In the genomic region with DNA sequence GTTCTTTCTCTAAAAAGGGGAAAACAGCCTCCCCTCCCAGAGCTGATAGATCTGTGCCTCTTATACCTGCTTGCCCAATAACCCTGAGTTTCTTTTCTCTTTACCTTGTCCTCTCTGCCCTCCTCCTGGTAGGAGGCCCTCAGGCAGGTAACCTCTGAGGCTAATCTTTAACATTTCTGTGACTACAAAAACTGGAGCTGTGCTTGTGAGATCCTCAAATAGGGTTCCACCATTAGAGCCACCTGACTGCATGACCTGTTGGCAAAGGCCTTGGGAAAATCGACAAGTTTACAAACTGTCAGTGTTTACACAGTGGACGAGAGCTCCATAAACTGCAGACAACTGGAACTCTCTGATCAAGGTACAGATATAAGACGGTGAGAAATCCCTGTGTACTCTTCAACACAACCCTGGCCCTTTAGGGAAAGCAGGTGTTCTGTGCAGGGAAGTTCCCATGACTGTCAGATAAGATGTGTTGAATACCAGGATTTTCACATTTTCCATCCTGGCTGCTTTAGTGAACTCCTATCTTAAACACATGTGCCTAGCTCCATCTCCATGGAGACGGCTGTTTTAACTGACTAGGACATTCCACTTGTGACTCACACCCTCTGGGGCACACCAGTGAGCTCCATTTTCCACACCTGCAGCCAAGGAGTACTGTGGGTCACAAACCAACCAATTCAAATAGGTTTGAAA, we compare ENCODE assay signal across 8 cellular contexts. TPM values are rescaled to one million over a fixed set of nuclear protein-coding genes. Genes with fewer than 3 reads are reported as not detected.
DNase-seq lines count a peak whose midpoint lies in the region; ATAC-seq, FAIRE-seq and TF ChIP-seq lines count a peak whose summit lies in the region.

No MANE protein-coding gene starts in this region.

- TF ChIP-seq CTCF in GM12878 (IDR thresholded peaks at IDR 0.05 in 2 of 3, conservative IDR thresholded peaks at IDR 0.05 in 1 of 3; ENCODE audit: control insufficient read depth in 2 of 3, extremely low read depth in 1 of 3, insufficient read depth in 1 of 3, low read depth in 3 of 3, low read length in 3 of 3) (no peak), left lung (IDR thresholded peaks at IDR 0.05) (no peak), suprapubic skin (IDR thresholded peaks at IDR 0.05) (no peak)

- no peaks in the 10 kb centered on the region for H4K20me1 ChIP-seq in GM12878 (ENCODE audit: control insufficient read depth, insufficient read depth)

- WGBS in GM12878 (ENCODE audit: insufficient coverage, insufficient replicate concordance, low lambda C conversion rate, missing lambda C conversion rate), result 46% methylated on average over 4 of the region's 4 CpGs
- 32% methylated on average over 4 of the region's 4 CpGs for WGBS in suprapubic skin

- no peaks in the 10 kb centered on the region for H3K9me3 ChIP-seq in HUES48 (ENCODE audit: control insufficient read depth, insufficient read depth, low read length)
- H3K9me3 ChIP-seq in GM12878 (replicated peaks; ENCODE audit: control insufficient read depth, insufficient read depth, low read length), result no peaks in the 10 kb centered on the region
- H3K9me3 ChIP-seq in left lung, result no peaks in the 10 kb centered on the region
- H3K9me3 ChIP-seq in suprapubic skin, result no peaks in the 10 kb centered on the region

- TSS peak; percentile 32 for BruUV-seq in GM12878 (replicated peaks; lab: Mats Ljungman, UMichigan)

- TF ChIP-seq EP300 in GM12878 (IDR thresholded peaks at IDR 0.05; ENCODE audit: borderline replicate concordance in 1 of 2, control insufficient read depth in 1 of 2, low read depth in 2 of 2, low read length in 2 of 2) (no peak), suprapubic skin (IDR thresholded peaks at IDR 0.05) (no peak)

- H3K27me3 ChIP-seq in HUES48 (ENCODE audit: control insufficient read depth, insufficient read depth, low read length) (no peaks in the 10 kb centered on the region), GM12878 (replicated peaks in 1 of 2; ENCODE audit: control insufficient read depth in 2 of 2, insufficient read depth in 2 of 2, low read length in 1 of 2) (no peaks in the 10 kb centered on the region), left lung (no peaks in the 10 kb centered on the region), suprapubic skin (no peaks in the 10 kb centered on the region)

- H3K36me3 ChIP-seq in HUES48 (ENCODE audit: control insufficient read depth, insufficient read depth, low read length) (peaks cover 3% of the 10 kb centered on the region), GM12878 (ENCODE audit: control insufficient read depth in 2 of 2, insufficient read depth in 2 of 2, low read length in 1 of 2) (peaks cover 6 to 7% of the 10 kb centered on the region in 2 experiments; a peak in 3 of 4 replicates), left lung (peaks cover 0 to 98% of the 10 kb centered on the region in 2 donors), suprapubic skin (peaks cover 44% of the 10 kb centered on the region)

- RAD21 ChIA-PET in GM12878 (lab: Charles Lee; ENCODE audit: unreplicated experiment), result interaction anchor here (8.3 kb wide), 1 partner anchor 115 kb away, joined by 132 read pairs; no protein-coding TSS in a partner anchor

- no peak overlapping the region for H3K9ac ChIP-seq in HUES48 (ENCODE audit: low read depth, low read length)
- no peak overlapping the region for H3K9ac ChIP-seq in GM12878 (ENCODE audit: control insufficient read depth, insufficient read depth, low read length)

- H3K4me2 ChIP-seq in GM12878 (ENCODE audit: control insufficient read depth, insufficient read depth), result no peak overlapping the region

- TF ChIP-seq POLR2A in GM12878 (IDR thresholded peaks at IDR 0.05; ENCODE audit: low read depth, low read length) (no peak), suprapubic skin (IDR thresholded peaks at IDR 0.05) (no peak)

- no peak for TF ChIP-seq RAD21 in GM12878 (IDR thresholded peaks at IDR 0.05; ENCODE audit: insufficient read depth, low read depth, low read length)

- POLR2A ChIA-PET in GM12878 (lab: Charles Lee), result no interaction called here

- SMC1A ChIA-PET in GM12878 (lab: Charles Lee; ENCODE audit: uncharacterized antibody, unreplicated experiment), result interaction anchor here (1.2 to 1.6 kb wide), 2 partner anchors 116 to 118 kb away, joined by 3 to 13 read pairs; no protein-coding TSS in a partner anchor

- H3K4me1 ChIP-seq in HUES48 (ENCODE audit: control insufficient read depth, insufficient read depth, low read length) (no peaks in the 10 kb centered on the region), GM12878 (ENCODE audit: control insufficient read depth, insufficient read depth, low read length) (no peaks in the 10 kb centered on the region), left lung (peaks cover 0 to 27% of the 10 kb centered on the region in 2 donors), suprapubic skin (peaks cover 39% of the 10 kb centered on the region)

- H3K4me3 ChIP-seq in HUES48 (ENCODE audit: low read depth, low read length), result no peak overlapping the region
- H3K4me3 ChIP-seq in GM12878, result no peak overlapping the region
- no peak overlapping the region for H3K4me3 ChIP-seq in left lung
- H3K4me3 ChIP-seq in suprapubic skin, result no peak overlapping the region

- ATAC-seq in GM12878 (no peak), left lung (peak; percentile 84), GM21717 (IDR thresholded peaks at IDR 0.05; ENCODE audit: unreplicated experiment) (no peak), HG02885 (IDR thresholded peaks at IDR 0.05; ENCODE audit: poor library complexity, unreplicated experiment) (no peak)

- H3K27ac ChIP-seq in HUES48 (ENCODE audit: low read depth, low read length) (peak overlapping the region; percentile 2), GM12878 (ENCODE audit: control insufficient read depth, insufficient read depth) (no peak overlapping the region), left lung (peak overlapping the region; percentile 3 to 22), suprapubic skin (peak overlapping the region; percentile 41)

- intact Hi-C loops in GM12878 (cut with micrococcal nuclease; ENCODE audit: unreplicated experiment) (no loop called here), left lung (cut with DNase I) (no loop called here)

- no peak for FAIRE-seq in GM12878 (lab: Jason Lieb, UNC)

- CTCF ChIA-PET in GM12878 (lab: Yijun Ruan, JAX), result interaction anchor here (0.8 to 2.4 kb wide), 9 partner anchors 8 to 119 kb away, joined by 3 to 19 read pairs (median 6); no protein-coding TSS in a partner anchor

- DNase-seq in ACHN, result peak; percentile 85
- no peak for DNase-seq in GM12878 (ENCODE audit: low read depth, low spot score)
- peak in 1 of 2 donors; percentile 60 for DNase-seq in left lung
- peak in 1 of 2 donors; percentile 81 for DNase-seq in suprapubic skin (ENCODE audit: low spot score in 2 of 2)
- no peak for DNase-seq in SK-N-DZ (ENCODE audit: low spot score)

- in situ Hi-C loops in ACHN (cut with HindIII; ENCODE audit: low pct_ligation_motif_present, low pct_unique_long_range_greater_than_20kb, low sequenced_read_pairs) (no loop called here), GM12878 (cut with MboI) (no loop called here)

- H2AFZ ChIP-seq in GM12878 (ENCODE audit: control insufficient read depth, low read depth, low read length), result no peak overlapping the region

- no peaks in the 10 kb centered on the region for H3K79me2 ChIP-seq in GM12878 (ENCODE audit: control insufficient read depth, insufficient read depth, low read length)

TF ChIP-seq in GM12878, 131 proteins besides CTCF, POLR2A, EP300 and RAD21 (continues in another document):
- no peak for TF ChIP-seq TCF12 (IDR thresholded peaks at IDR 0.05; ENCODE audit: low read depth, low read length)
- TF ChIP-seq ETV6 (conservative IDR thresholded peaks at IDR 0.05 in 1 of 2, IDR thresholded peaks at IDR 0.05 in 1 of 2; ENCODE audit: borderline replicate concordance in 1 of 2, low read depth in 1 of 2), result no peak
- no peak for TF ChIP-seq YY1 (IDR thresholded peaks at IDR 0.05; ENCODE audit: low read depth, low read length)

RNA-seq across cellular contexts. Expression of a gene that starts 38.3 kb away (rescaled TPM):
- total RNA-seq in GM12878 (2013; cell fraction: nucleolus; rRNA removed), result 121 and 133 TPM in 2 replicates
- 39.9 and 40.5 TPM in 2 replicates for total RNA-seq in GM12878 (2014; rRNA removed)
- 19.2 and 20.4 TPM in 2 replicates for total RNA-seq in GM12878 (2014; rRNA removed; fragmentation: Illumina TruSeq; extraction: Trizol)
- 81.0 and 81.5 TPM in 2 replicates for total RNA-seq in GM12878 (2021)
- 13.5 TPM for polyA plus RNA-seq in GM12878 (2011; ENCODE audit: low read depth)
- polyA plus RNA-seq in GM12878 (2011; rRNA removed), result 23.4 and 34.2 TPM in 2 replicates
- 20.8 and 22.4 TPM in 2 replicates for polyA plus RNA-seq in GM12878 (2011; cell fraction: cytosol; rRNA removed)
- polyA plus RNA-seq in GM12878 (2011; cell fraction: nucleus; rRNA removed), result 46.3 and 47.3 TPM in 2 replicates
- 11.0 and 13.7 TPM in 2 replicates for polyA plus RNA-seq in GM12878 (2012)
- 39.6 and 50.9 TPM in 2 replicates for polyA plus RNA-seq in GM12878 (2014; fragmentation: Illumina TruSeq; extraction: Trizol)
- polyA plus RNA-seq in GM12878 (2014; fragmentation: Nextera tagmentation; extraction: Ambion mirVana), result 1 to 10 TPM in 1 of 2 experiments, under 1 TPM in 1; 0.97 to 2.4 TPM
- 32.2 and 41.0 TPM in 2 replicates for polyA plus RNA-seq in GM12878 (2014; rRNA removed)
- 10 to 100 TPM; 40.5 to 43.6 TPM for polyA plus RNA-seq in GM12878 (2016; fragmentation: Nextera tagmentation; extraction: Ambion mirVana)
- 36.1 and 38.8 TPM in 2 replicates for polyA minus RNA-seq in GM12878 (2011; rRNA and poly(A)+ RNA removed)
- polyA minus RNA-seq in GM12878 (2011; cell fraction: cytosol; rRNA and poly(A)+ RNA removed), result 15.8 and 16.8 TPM in 2 replicates
- 31.1 and 39.1 TPM in 2 replicates for polyA minus RNA-seq in GM12878 (2011; cell fraction: nucleus; rRNA and poly(A)+ RNA removed)
- total RNA-seq in left lung, result 100 to 1,000 TPM in 1 of 2 donors, 10 to 100 TPM in 1; 91.7 to 107 TPM
- 10 to 100 TPM; 40.8 to 64.2 (median 55.3) TPM for total RNA-seq in suprapubic skin
- 17.4 and 17.5 TPM in 2 replicates for polyA plus RNA-seq in SK-N-DZ (2014; cell fraction: cytosol; rRNA removed)
- polyA plus RNA-seq in SK-N-DZ (2014; cell fraction: nucleus; rRNA removed), result 6.6 and 9.1 TPM in 2 replicates
